In genomic region chr4:105966046-105966445, GRCh38 we compare ENCODE assay signal across 13 cellular contexts.
DNase-seq lines count a peak whose midpoint lies in the region; ATAC-seq and TF ChIP-seq lines count a peak whose summit lies in the region.
"Had no signal": no experiment of that assay in that cellular context is flagged by ENCODE, and none has a peak within 500 bp of the region (broad histone marks: within the 10 kb centered on the region; RNA-seq: fewer than 3 reads in every experiment).

No MANE protein-coding gene starts in this region.

- DNase-seq in AG08395 (ENCODE audit: low spot score), result peak; percentile 70
- DNase-seq in HPDE6-E6E7 (ENCODE audit: extremely low spot score), result peak; percentile 9
- peak; percentile 36 for DNase-seq in astrocyte of the cerebellum (ENCODE audit: low read depth)
- peak; percentile 75 for DNase-seq in foreskin melanocyte
- DNase-seq in NCI-H1092 (lab: John Stamatoyannopoulos, UW), result no peak
- no peak for DNase-seq in SW 1271 (lab: John Stamatoyannopoulos, UW)
- DNase-seq in SK-N-DZ (ENCODE audit: low spot score), result no peak
- DNase-seq: activated naive CD8-positive, alpha-beta T cell treated with anti-CD3 and anti-CD28 coated beads, Interleukin-2, amount 10 ng/mL, durations not matched to agents 7 days and 5 days; immature natural killer cell; naive thymus-derived CD8-positive, alpha-beta T cell; NCI-H1930 had no signal

- H3K4me3 ChIP-seq in astrocyte of the cerebellum (ENCODE audit: low read depth, low read length), result no peak overlapping the region
- H3K4me3 ChIP-seq: tibial nerve had no signal

- in situ Hi-C loops in astrocyte of the cerebellum (cut with HindIII; ENCODE audit: low sequenced_read_pairs), result no loop called here

- no peak for ATAC-seq in GM19023 (IDR thresholded peaks at IDR 0.05; ENCODE audit: unreplicated experiment)
- ATAC-seq: naive thymus-derived CD8-positive, alpha-beta T cell had no signal

- no peak for TF ChIP-seq CTCF in astrocyte of the cerebellum (IDR thresholded peaks at IDR 0.05; ENCODE audit: low read depth, low read length, missing control alignments)

Comparison
In these comparisons a context has a peak if more than half of its experiments do, and no peak if none do; other contexts are left out.
1. DNase-seq: peak in AG08395 (single experiment), HPDE6-E6E7 (single experiment), astrocyte of the cerebellum (single experiment) and foreskin melanocyte (single experiment); none in NCI-H1092 (single experiment), SW 1271 (0 of 2) and SK-N-DZ (single experiment).